20 cellular contexts compared by ENCODE assay signal in genomic region chr9:129230302-129230701, GRCh38. TPM values are rescaled to one million over a fixed set of nuclear protein-coding genes. Genes with fewer than 3 reads are reported as not detected.
DNase-seq lines count a peak whose midpoint lies in the region; ATAC-seq and TF ChIP-seq lines count a peak whose summit lies in the region.
"Had no signal": no experiment of that assay in that cellular context is flagged by ENCODE, and none has a peak within 500 bp of the region (broad histone marks: within the 10 kb centered on the region; RNA-seq: fewer than 3 reads in every experiment).

No MANE protein-coding gene starts in this region.

- no peak overlapping the region for H2BK15ac ChIP-seq in neuronal stem cell (ENCODE audit: low read length)

- WGBS in neuronal stem cell (ENCODE audit: extremely low coverage in 2 of 2, insufficient read length in 2 of 2, insufficient replicate concordance in 1 of 2), 2 donors, result no CpG with 5 or more reads among the region's 2 CpGs

- peaks cover 51% of the 10 kb centered on the region for H3K27me3 ChIP-seq in BLaER1
- H3K27me3 ChIP-seq in neuronal stem cell (ENCODE audit: control insufficient read depth in 3 of 3, insufficient read depth in 3 of 3, low read depth in 1 of 3, low read length in 3 of 3), result no peaks in the 10 kb centered on the region
- H3K27me3 ChIP-seq in BE2C, result no peaks in the 10 kb centered on the region
- H3K27me3 ChIP-seq: SJCRH30 had no signal

- peak overlapping the region; percentile 83 for H2AK5ac ChIP-seq in neuronal stem cell (ENCODE audit: low read depth, low read length)

- H3K4me1 Mint-ChIP-seq in chondrocyte (ENCODE audit: low read depth), result peaks cover 10% of the 10 kb centered on the region

- H3K4me2 ChIP-seq in BLaER1, result peak overlapping the region; percentile 48
- H3K4me2 ChIP-seq in neuronal stem cell (ENCODE audit: insufficient read depth, low read length, poor library complexity, severe bottlenecking), result no peak overlapping the region

- H3K36me3 ChIP-seq in BLaER1, result no peaks in the 10 kb centered on the region
- H3K36me3 ChIP-seq in HEK293 (ENCODE audit: control insufficient read depth in 2 of 2, insufficient read depth in 1 of 2, low read length in 2 of 2), result no peaks in the 10 kb centered on the region
- no peaks in the 10 kb centered on the region for H3K36me3 ChIP-seq in neuronal stem cell (replicated peaks in 1 of 2; ENCODE audit: control insufficient read depth in 2 of 2, insufficient read depth in 2 of 2, low read length in 2 of 2)
- H3K36me3 ChIP-seq in BE2C, result no peaks in the 10 kb centered on the region
- H3K36me3 ChIP-seq: SJCRH30 had no signal

- no peak overlapping the region for H2BK5ac ChIP-seq in neuronal stem cell (ENCODE audit: low read length)

- H4K20me1 ChIP-seq in BLaER1, result no peaks in the 10 kb centered on the region

- H3K9me3 ChIP-seq in BLaER1 (0 out of 2 replicates have a peak, but pooled peaks cover 5% of the 10 kb centered on the region), HEK293 (ENCODE audit: control insufficient read depth, insufficient read depth, low read depth, low read length) (no peaks in the 10 kb centered on the region), neuronal stem cell (replicated peaks in 1 of 2; ENCODE audit: control insufficient read depth in 2 of 2, insufficient read depth in 1 of 2, low read depth in 1 of 2, low read length in 2 of 2) (peaks cover 0 to 3% of the 10 kb centered on the region in 2 donors), BE2C (no peaks in the 10 kb centered on the region)
- H3K9me3 ChIP-seq: Caco-2, SJCRH30 had no signal

- POLR2A ChIA-PET in HEK293 (lab: Yijun Ruan, JAX), result no interaction called here

- DNase-seq in chondrocyte (ENCODE audit: low spot score), result peak; percentile 29
- DNase-seq in neuronal stem cell (ENCODE audit: low spot score), result no peak
- no peak for DNase-seq in BE2C
- DNase-seq in GM13976 (ENCODE audit: low spot score), result no peak
- DNase-seq in NOMO-1 (lab: John Stamatoyannopoulos, UW; ENCODE audit: unreplicated experiment in 2 of 2), result no peak
- DNase-seq: Caco-2, DMS153, GDM1, KG1, NCI-H1105 treated with DMSO at 0.1 percent for 48 hours, NCI-H1694, NCI-H2081 treated with DMSO at 0.1 percent for 48 hours, NCI-H510A, NCI-H748 treated with DMSO at 0.1 percent for 48 hours, SJCRH30 had no signal

- H4K91ac ChIP-seq in neuronal stem cell (ENCODE audit: low read depth, low read length, poor library complexity), result no peak overlapping the region

- H3K4me1 ChIP-seq in BLaER1, result peaks cover 24% of the 10 kb centered on the region
- no peaks in the 10 kb centered on the region for H3K4me1 ChIP-seq in HEK293 (ENCODE audit: control insufficient read depth, insufficient read depth, low read length)
- peaks cover 4 to 9% of the 10 kb centered on the region in 2 donors for H3K4me1 ChIP-seq in neuronal stem cell (ENCODE audit: control insufficient read depth in 2 of 2, insufficient read depth in 1 of 2, low read depth in 1 of 2, low read length in 2 of 2)
- peaks cover 3% of the 10 kb centered on the region; the same call in 1 of the 2 replicates for H3K4me1 ChIP-seq in BE2C

- H3K9ac ChIP-seq in BLaER1 (no peak overlapping the region), neuronal stem cell (ENCODE audit: low read depth, low read length, poor library complexity) (no peak overlapping the region)

- no peak for ATAC-seq in HG03108 (IDR thresholded peaks at IDR 0.05; ENCODE audit: unreplicated experiment)
- ATAC-seq: Panc1 had no signal

- no peak overlapping the region for H3K4ac ChIP-seq in neuronal stem cell (ENCODE audit: low read length)

- no peak overlapping the region for H3K4me3 ChIP-seq in BLaER1
- no peak overlapping the region for H3K4me3 ChIP-seq in HEK293 (ENCODE audit: low read depth, low read length)
- no peak overlapping the region for H3K4me3 ChIP-seq in neuronal stem cell (ENCODE audit: low read length in 2 of 2)
- H3K4me3 ChIP-seq in BE2C (ENCODE audit: low read depth, low read length), result no peak overlapping the region
- H3K4me3 ChIP-seq: SJCRH30 had no signal

- H3K27ac ChIP-seq in BLaER1, result no peak overlapping the region
- H3K27ac ChIP-seq in HEK293 (ENCODE audit: extremely low read depth, low read depth, low read length), result no peak overlapping the region
- no peak overlapping the region for H3K27ac ChIP-seq in neuronal stem cell (replicated peaks; ENCODE audit: low read length)
- H3K27ac ChIP-seq: SJCRH30 had no signal

- H3K27me3 Mint-ChIP-seq in chondrocyte (ENCODE audit: low read depth), result no peaks in the 10 kb centered on the region

- CTCF ChIA-PET in HEK293 (lab: Yijun Ruan, JAX), result interaction anchor here (0.8 kb wide), 1 partner anchor 10 kb away, joined by 4 read pairs; no protein-coding TSS in a partner anchor

- in situ Hi-C loops in GM13976 (cut with MboI; ENCODE audit: low sequenced_read_pairs, unreplicated experiment), result no loop called here

- no peak overlapping the region for H3K4me3 Mint-ChIP-seq in chondrocyte (ENCODE audit: unreplicated experiment)

- no peak overlapping the region for H2AFZ ChIP-seq in neuronal stem cell (ENCODE audit: low read length)

- peaks cover 11% of the 10 kb centered on the region for H3K9me3 Mint-ChIP-seq in chondrocyte (ENCODE audit: low read depth)

- no peak overlapping the region for H3K23ac ChIP-seq in neuronal stem cell (ENCODE audit: low read depth, low read length, poor library complexity)

- no peak overlapping the region for H3K27ac Mint-ChIP-seq in chondrocyte (ENCODE audit: unreplicated experiment)

- no peak overlapping the region for H2BK120ac ChIP-seq in neuronal stem cell (ENCODE audit: low read depth, low read length)

- no peak overlapping the region for H3K14ac ChIP-seq in neuronal stem cell (ENCODE audit: low read length)

- TF ChIP-seq CTCF in HEK293 (tag by site-specific recombination; IDR thresholded peaks at IDR 0.05) (no peak), chondrocyte (IDR thresholded peaks at IDR 0.05) (no peak), BE2C (IDR thresholded peaks at IDR 0.05; ENCODE audit: low read depth, low read length) (no peak), GM13976 (IDR thresholded peaks at IDR 0.05; ENCODE audit: borderline replicate concordance, control extremely low read depth, extremely low read depth, insufficient read depth, missing control alignments) (no peak)

- H3K36me3 Mint-ChIP-seq in chondrocyte (ENCODE audit: low read depth), result no peaks in the 10 kb centered on the region

- no peak overlapping the region for H2BK12ac ChIP-seq in neuronal stem cell (ENCODE audit: low read length)

- H3K79me1 ChIP-seq in neuronal stem cell (ENCODE audit: low read depth, low read length), result no peaks in the 10 kb centered on the region

- no peak overlapping the region for H3K18ac ChIP-seq in neuronal stem cell (ENCODE audit: low read length)

- H4K8ac ChIP-seq in neuronal stem cell (ENCODE audit: low read depth, low read length), result no peak overlapping the region

TF ChIP-seq in HEK293, 187 proteins besides CTCF, POLR2A, EP300 and RAD21:
- no peak for TF ChIP-seq ZNF184 (tag by site-specific recombination; IDR thresholded peaks at IDR 0.05)
- peak; percentile 86 for TF ChIP-seq ZNF16 (tag by site-specific recombination; IDR thresholded peaks at IDR 0.05; ENCODE audit: low read depth)

RNA-seq across cellular contexts. Expression of gene IER5L, which starts 52.2 kb away (rescaled TPM):
- total RNA-seq in chondrocyte, result 37.2 to 56.5 TPM (median 38.6 TPM) in 3 replicates
- 15.9 TPM for polyA plus RNA-seq in neuronal stem cell (2013, experiment 1 of 2)
- 15.2 TPM for polyA plus RNA-seq in neuronal stem cell (2013, experiment 2 of 2)
- 38.6 TPM for polyA plus RNA-seq in BE2C (2012; ENCODE audit: insufficient read depth, insufficient read length, low read depth)
- total RNA-seq: Daoy had no signal
